30 cellular contexts compared by ENCODE assay signal in genomic region chr1:67918067-67918466, GRCh38.
"Had no signal": no experiment of that assay in that cellular context is flagged by ENCODE, and none has a peak within 500 bp of the region (broad histone marks: within the 10 kb centered on the region; RNA-seq: fewer than 3 reads in every experiment).

No MANE protein-coding gene starts in this region.

- H3K27me3 Mint-ChIP-seq: progenitor cell of endocrine pancreas; stimulated activated memory B cell treated with anti-CD40 and anti-IgM and Interleukin-4, amounts not matched to agents 10 μg/mL and 1 μg/mL and 100 μg/mL, for 72 hours; stimulated activated naive CD8-positive, alpha-beta T cell treated with anti-CD3 and anti-CD28 coated beads, Interleukin-15, amount 100 ng/mL, for 72 hours had no signal

- H3K4me3 ChIP-seq: neural progenitor cell, ovary, psoas muscle, right lobe of liver, skin epidermis, smooth muscle cell, spleen, suprapubic skin, tibial artery, transverse colon, upper lobe of right lung, uterus had no signal

- H3K79me2 ChIP-seq: parathyroid adenoma had no signal

- H3K36me3 Mint-ChIP-seq: natural killer cell; neural progenitor cell; stimulated activated memory B cell treated with anti-CD40 and anti-IgM and Interleukin-4, amounts not matched to agents 10 μg/mL and 1 μg/mL and 100 μg/mL, for 72 hours; type B pancreatic cell had no signal

- H3K9me3 ChIP-seq: ovary, psoas muscle, right lobe of liver, spleen, suprapubic skin, testis, tibial artery, transverse colon, upper lobe of right lung, uterus had no signal

- H3K4me1 ChIP-seq: neural progenitor cell, parathyroid adenoma, psoas muscle, right lobe of liver, spleen, suprapubic skin, testis, tibial artery, transverse colon, upper lobe of right lung, uterus had no signal

- H3K4me1 Mint-ChIP-seq: natural killer cell; nephron; stimulated activated memory B cell treated with anti-CD40 and anti-IgM and Interleukin-4, amounts not matched to agents 10 μg/mL and 1 μg/mL and 100 μg/mL, for 72 hours; stimulated activated naive CD8-positive, alpha-beta T cell treated with anti-CD3 and anti-CD28 coated beads, Interleukin-15, amount 100 ng/mL, for 72 hours had no signal

- H3K9ac ChIP-seq: neural progenitor cell, parathyroid adenoma had no signal

- H3K4me2 ChIP-seq: neural progenitor cell, smooth muscle cell had no signal

- ATAC-seq: natural killer cell; psoas muscle; right cardiac atrium; stimulated activated memory B cell treated with anti-CD40 and anti-IgM and Interleukin-4, amounts not matched to agents 10 μg/mL and 1 μg/mL and 100 μg/mL, for 72 hours; stimulated activated naive CD8-positive, alpha-beta T cell treated with anti-CD3 and anti-CD28 coated beads, Interleukin-15, amount 100 ng/mL, for 72 hours; stimulated activated naive CD8-positive, alpha-beta T cell treated with anti-CD3 and anti-CD28 coated beads, Interleukin-15, Interleukin-2, amounts not matched to agents 100 U/mL and 50 U/mL, for 24 hours; upper lobe of right lung had no signal

- H3K27me3 ChIP-seq: neural progenitor cell, ovary, right lobe of liver, spleen, suprapubic skin, testis, tibial artery, transverse colon, upper lobe of right lung, uterus had no signal

- H3K27ac ChIP-seq: neural progenitor cell, ovary, parathyroid adenoma, psoas muscle, right lobe of liver, skin epidermis, spleen, suprapubic skin, testis, tibial artery, transverse colon, upper lobe of right lung, uterus had no signal

- H2AFZ ChIP-seq: neural progenitor cell, parathyroid adenoma had no signal

- DNase-seq: natural killer cell; occipital lobe; ovary; psoas muscle; right cardiac atrium; right lobe of liver; spleen; stimulated activated CD4-positive, alpha-beta T cell treated with anti-CD3 and anti-CD28 coated beads, Interleukin-12 subunit alpha, Interleukin-12 subunit beta, amount 100 ng/mL, for 4 hours; stimulated activated CD4-positive, alpha-beta T cell treated with anti-CD3 and anti-CD28 coated beads, Interleukin-1b, Interleukin-23, amount 100 ng/mL, for 48 hours; stimulated activated CD4-positive, alpha-beta T cell treated with anti-CD3 and anti-CD28 coated beads, Interleukin-4, amount 100 ng/mL, for 1 hour; stimulated activated CD4-positive, alpha-beta T cell treated with anti-CD3 and anti-CD28 coated beads, Interleukin-4, amount 100 ng/mL, for 4 hours; stimulated activated CD8-positive, alpha-beta memory T cell treated with anti-CD3 and anti-CD28 coated beads, Interleukin-4, amount 100 ng/mL, for 48 hours; stimulated activated naive CD4-positive, alpha-beta T cell; stimulated activated naive CD8-positive, alpha-beta T cell treated with anti-CD3 and anti-CD28 coated beads, Interleukin-15, amount 100 ng/mL, for 72 hours; stimulated activated naive CD8-positive, alpha-beta T cell treated with anti-CD3 and anti-CD28 coated beads, Interleukin-15, Interleukin-2, amounts not matched to agents 100 U/mL and 50 U/mL, for 24 hours; substantia nigra; testis; tibial artery; transverse colon; upper lobe of right lung; uterus had no signal

- H3K36me3 ChIP-seq: neural progenitor cell, ovary, right lobe of liver, spleen, suprapubic skin, tibial artery, transverse colon, upper lobe of right lung, uterus had no signal

- H3K4me3 Mint-ChIP-seq: natural killer cell; nephron; neural progenitor cell; stimulated activated memory B cell treated with anti-CD40 and anti-IgM and Interleukin-4, amounts not matched to agents 10 μg/mL and 1 μg/mL and 100 μg/mL, for 72 hours; stimulated activated naive CD8-positive, alpha-beta T cell treated with anti-CD3 and anti-CD28 coated beads, Interleukin-15, amount 100 ng/mL, for 72 hours; type B pancreatic cell had no signal

- H3K27ac Mint-ChIP-seq: natural killer cell; nephron; neural progenitor cell; progenitor cell of endocrine pancreas; stimulated activated memory B cell treated with anti-CD40 and anti-IgM and Interleukin-4, amounts not matched to agents 10 μg/mL and 1 μg/mL and 100 μg/mL, for 72 hours; type B pancreatic cell had no signal

- H3K9me3 Mint-ChIP-seq: nephron, neural progenitor cell had no signal
